ENCODE assay signal across 8 cellular contexts in the genomic region with DNA sequence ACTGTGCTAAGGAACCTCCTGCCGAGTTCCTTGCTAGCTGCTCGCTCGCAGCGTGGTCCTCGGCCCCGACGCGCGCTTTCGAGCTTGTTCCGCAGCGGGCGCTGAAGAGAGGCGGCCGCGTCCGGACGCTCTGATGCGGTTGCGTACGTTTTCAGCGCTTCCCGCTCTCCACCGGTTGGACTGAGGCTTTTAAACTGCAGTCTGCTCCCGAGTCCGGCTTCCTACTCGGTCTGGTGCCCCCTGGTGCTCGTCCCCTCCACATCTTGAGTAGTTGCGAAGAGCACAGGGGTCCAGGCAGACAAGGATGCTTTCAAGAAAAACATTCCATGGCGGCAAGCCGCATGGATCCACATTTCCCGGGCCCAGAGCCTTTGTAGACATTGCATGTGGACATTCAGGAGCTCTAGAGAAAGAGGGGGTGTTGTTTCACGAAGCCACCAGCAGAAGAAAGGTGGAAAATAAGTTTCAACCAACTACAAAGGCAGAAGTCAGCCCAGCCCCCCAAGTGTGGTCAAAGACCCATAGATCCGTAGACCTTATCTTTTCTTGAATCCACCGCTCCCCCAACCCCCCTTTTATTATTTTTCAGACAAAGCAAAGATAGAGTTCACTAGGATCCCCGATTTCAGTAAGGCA. TPM values are rescaled to one million over a fixed set of nuclear protein-coding genes. Genes with fewer than 3 reads are reported as not detected.
DNase-seq lines count a peak whose midpoint lies in the region; ATAC-seq, FAIRE-seq and TF ChIP-seq lines count a peak whose summit lies in the region.

No MANE protein-coding gene starts in this region.

- no peak overlapping the region for H2BK5ac ChIP-seq in neuronal stem cell (ENCODE audit: low read length)

- H3K14ac ChIP-seq in neuronal stem cell (ENCODE audit: low read length): no peak overlapping the region

- H3K9me3 ChIP-seq in MG63: no peaks in the 10 kb centered on the region
- no peaks in the 10 kb centered on the region for H3K9me3 ChIP-seq in gastroesophageal sphincter
- no peaks in the 10 kb centered on the region for H3K9me3 ChIP-seq in neuronal stem cell (replicated peaks in 1 of 2; ENCODE audit: control insufficient read depth in 2 of 2, insufficient read depth in 1 of 2, low read depth in 1 of 2, low read length in 2 of 2)
- no peaks in the 10 kb centered on the region for H3K9me3 ChIP-seq in subcutaneous abdominal adipose tissue (ENCODE audit: control insufficient read depth in 5 of 5, low read length in 5 of 5)

- H3K27me3 ChIP-seq in MG63 (no peaks in the 10 kb centered on the region), gastroesophageal sphincter (no peaks in the 10 kb centered on the region), neuronal stem cell (ENCODE audit: control insufficient read depth in 3 of 3, insufficient read depth in 3 of 3, low read depth in 1 of 3, low read length in 3 of 3) (no peaks in the 10 kb centered on the region), subcutaneous abdominal adipose tissue (ENCODE audit: control insufficient read depth in 5 of 5, insufficient read depth in 4 of 5, low read length in 5 of 5) (no peaks in the 10 kb centered on the region)

- FAIRE-seq in H54 (lab: Jason Lieb, UNC): peak; percentile 93

- in situ Hi-C loops in G401 (cut with HindIII; ENCODE audit: low sequenced_read_pairs): no loop called here

- peak; percentile 32 to 82 (median 80) for TF ChIP-seq CTCF in gastroesophageal sphincter (IDR thresholded peaks at IDR 0.05)

- peak; percentile 34; the same call in 1 of the 2 replicates for TF ChIP-seq POLR2A in H54 (IDR thresholded peaks at IDR 0.05; ENCODE audit: low read depth, low read length)
- peak; percentile 12 to 37 for TF ChIP-seq POLR2A in gastroesophageal sphincter (IDR thresholded peaks at IDR 0.05)

- H2AK5ac ChIP-seq in neuronal stem cell (ENCODE audit: low read depth, low read length): no peak overlapping the region

- H2BK120ac ChIP-seq in neuronal stem cell (ENCODE audit: low read depth, low read length): no peak overlapping the region

- H3K4ac ChIP-seq in neuronal stem cell (ENCODE audit: low read length): no peak overlapping the region

- H3K9ac ChIP-seq in neuronal stem cell (ENCODE audit: low read depth, low read length, poor library complexity) (no peak overlapping the region), subcutaneous abdominal adipose tissue (ENCODE audit: low read length in 5 of 5) (peak overlapping the region in 4 of 5 donors; percentile 2 to 68 (median 22))

- H3K4me3 ChIP-seq in MG63 (peak overlapping the region; percentile 78), gastroesophageal sphincter (peak overlapping the region; percentile 31 to 92), neuronal stem cell (ENCODE audit: low read length in 2 of 2) (peak overlapping the region in 1 of 2 donors; percentile 78), subcutaneous abdominal adipose tissue (ENCODE audit: low read depth in 1 of 5, low read length in 5 of 5) (peak overlapping the region; percentile 59 to 82 (median 72))

- no peak overlapping the region for H2BK15ac ChIP-seq in neuronal stem cell (ENCODE audit: low read length)

- peak overlapping the region; percentile 77 for H3K4me2 ChIP-seq in neuronal stem cell (ENCODE audit: insufficient read depth, low read length, poor library complexity, severe bottlenecking)

- ATAC-seq in gastroesophageal sphincter: peak; percentile 71

- H3K36me3 ChIP-seq in MG63 (peaks cover 17% of the 10 kb centered on the region), gastroesophageal sphincter (no peaks in the 10 kb centered on the region), neuronal stem cell (replicated peaks in 1 of 2; ENCODE audit: control insufficient read depth in 2 of 2, insufficient read depth in 2 of 2, low read length in 2 of 2) (peaks cover 0 to 14% of the 10 kb centered on the region in 2 donors), subcutaneous abdominal adipose tissue (ENCODE audit: control insufficient read depth in 5 of 5, insufficient read depth in 5 of 5, low read length in 5 of 5) (no peaks in the 10 kb centered on the region)

- H3K4me1 ChIP-seq in gastroesophageal sphincter (peaks cover 0 to 28% (median 9%) of the 10 kb centered on the region in 3 donors), neuronal stem cell (ENCODE audit: control insufficient read depth in 2 of 2, insufficient read depth in 1 of 2, low read depth in 1 of 2, low read length in 2 of 2) (peaks cover 1 to 14% of the 10 kb centered on the region in 2 donors), subcutaneous abdominal adipose tissue (ENCODE audit: control insufficient read depth in 5 of 5, insufficient read depth in 5 of 5, low read length in 5 of 5) (peaks cover 2 to 45% (median 43%) of the 10 kb centered on the region in 5 donors)

- peak overlapping the region; percentile 78 for H2AFZ ChIP-seq in neuronal stem cell (ENCODE audit: low read length)

- H3K23ac ChIP-seq in neuronal stem cell (ENCODE audit: low read depth, low read length, poor library complexity): no peak overlapping the region

- no peak overlapping the region for H3K18ac ChIP-seq in neuronal stem cell (ENCODE audit: low read length)

- no peak for TF ChIP-seq EP300 in gastroesophageal sphincter (IDR thresholded peaks at IDR 0.05)

- no peak overlapping the region for H4K8ac ChIP-seq in neuronal stem cell (ENCODE audit: low read depth, low read length)

- WGBS in gastroesophageal sphincter (ENCODE audit: low coverage in 1 of 2), 2 donors: 0 to 1% methylated on average over 20 to 27 of the region's 36 CpGs
- no CpG with 5 or more reads among the region's 36 CpGs for WGBS in neuronal stem cell (ENCODE audit: extremely low coverage in 2 of 2, insufficient read length in 2 of 2, insufficient replicate concordance in 1 of 2), 2 donors

- no peak overlapping the region for H4K91ac ChIP-seq in neuronal stem cell (ENCODE audit: low read depth, low read length, poor library complexity)

- DNase-seq in G401 (ENCODE audit: low spot score) (peak; percentile 92), H54 (ENCODE audit: insufficient read length, low spot score) (peak; percentile 80), MG63 (peak; percentile 97), SHP77 treated with DMSO at 0.1 percent for 48 hours (lab: John Stamatoyannopoulos, UW) (peak; percentile 77), activated gamma-delta T cell treated with Interleukin-2 at 50 U/mL for 16 hours (peak; percentile 79), neuronal stem cell (ENCODE audit: low spot score) (peak; percentile 96)

- peaks cover 11% of the 10 kb centered on the region for H3K79me1 ChIP-seq in neuronal stem cell (ENCODE audit: low read depth, low read length)

- no peak overlapping the region for H2BK12ac ChIP-seq in neuronal stem cell (ENCODE audit: low read length)

- H3K27ac ChIP-seq in gastroesophageal sphincter: peak overlapping the region; percentile 60 to 99 (median 96)
- H3K27ac ChIP-seq in neuronal stem cell (replicated peaks; ENCODE audit: low read length): peak overlapping the region; percentile 87
- peak overlapping the region; percentile 92 for H3K27ac ChIP-seq in subcutaneous abdominal adipose tissue (ENCODE audit: low read depth, low read length)

RNA-seq across cellular contexts. Expression of a gene that starts 1.1 kb away (rescaled TPM):
- total RNA-seq in G401 (2014; rRNA removed; shearing (Covaris generic)): 42.2 and 46.9 TPM in 2 replicates
- 21.6 and 25.0 TPM in 2 replicates for total RNA-seq in MG63 (2014; rRNA removed; shearing (Covaris generic); ENCODE audit: low replicate concordance)
- 100 to 1,000 TPM; 109 to 245 (median 135) TPM for total RNA-seq in gastroesophageal sphincter
- polyA plus RNA-seq in neuronal stem cell (2013, experiment 1 of 2): 49.9 TPM
- polyA plus RNA-seq in neuronal stem cell (2013, experiment 2 of 2): 50.8 TPM
